ENCODE assay signal across 19 cellular contexts in genomic region chr19:4585556-4585955, GRCh38. TPM values are rescaled to one million over a fixed set of nuclear protein-coding genes. Genes with fewer than 3 reads are reported as not detected.
DNase-seq lines count a peak whose midpoint lies in the region; ATAC-seq and TF ChIP-seq lines count a peak whose summit lies in the region.
"Had no signal": no experiment of that assay in that cellular context is flagged by ENCODE, and none has a peak within 500 bp of the region (broad histone marks: within the 10 kb centered on the region; RNA-seq: fewer than 3 reads in every experiment).

No MANE protein-coding gene starts in this region.

- no peaks in the 10 kb centered on the region for H3K79me2 ChIP-seq in mesendoderm (ENCODE audit: control insufficient read depth, insufficient read depth, low read length)

- H3K4me2 ChIP-seq in mesendoderm (ENCODE audit: low read length), result no peak overlapping the region

- H3K4ac ChIP-seq in mesendoderm (ENCODE audit: low read depth, low read length), result no peak overlapping the region

- H3K27me3 Mint-ChIP-seq in Caco-2 (ENCODE audit: insufficient read depth, unreplicated experiment) (peaks cover 12% of the 10 kb centered on the region), WTC11 (ENCODE audit: low read depth) (peaks cover 59% of the 10 kb centered on the region), osteocyte (ENCODE audit: unreplicated experiment) (peaks cover 19% of the 10 kb centered on the region)

- H3K4me3 ChIP-seq in Caco-2 (ENCODE audit: low read depth, low read length) (no peak overlapping the region), iPS-15b (ENCODE audit: low read depth, low read length) (peak overlapping the region; percentile 65), mesendoderm (ENCODE audit: low read length) (no peak overlapping the region)
- H3K4me3 ChIP-seq: GM23248 had no signal

- no peak overlapping the region for H2BK5ac ChIP-seq in mesendoderm (ENCODE audit: low read length)

- TF ChIP-seq CTCF in Caco-2 (IDR thresholded peaks at IDR 0.05; ENCODE audit: insufficient read depth in 1 of 2, low read depth in 1 of 2, low read length in 1 of 2, severe bottlenecking in 1 of 2, unreplicated experiment in 1 of 2) (no peak), WTC11 (IDR thresholded peaks at IDR 0.05) (no peak), osteocyte (IDR thresholded peaks at IDR 0.05) (no peak)

- H3K4me3 Mint-ChIP-seq in Caco-2 (ENCODE audit: unreplicated experiment) (peak overlapping the region; percentile 5), WTC11 (peak overlapping the region; percentile 68), osteocyte (ENCODE audit: unreplicated experiment) (peak overlapping the region; percentile 18)

- CTCF ChIA-PET in Caco-2 (lab: Charles Lee), result no interaction called here
- CTCF ChIA-PET in WTC11 (lab: Charles Lee), result interaction anchor here (1.1 to 3.0 kb wide), 8 partner anchors 8 to 51 kb away, joined by 4 to 22 read pairs (median 7); no protein-coding TSS in a partner anchor

- H3K23ac ChIP-seq in mesendoderm (ENCODE audit: low read length), result no peak overlapping the region

- H3K9me3 ChIP-seq in Caco-2 (no peaks in the 10 kb centered on the region), iPS-15b (ENCODE audit: control insufficient read depth, insufficient read depth, low read length) (no peaks in the 10 kb centered on the region)
- H3K9me3 ChIP-seq: BLaER1 had no signal

- POLR2A ChIA-PET in Caco-2 (lab: Charles Lee) (no interaction called here), WTC11 (lab: Charles Lee) (interaction anchor here (0.6 kb wide), 1 partner anchor 12 kb away, joined by 3 read pairs; no protein-coding TSS in a partner anchor)

- H3K9me3 Mint-ChIP-seq in Caco-2 (ENCODE audit: unreplicated experiment) (no peaks in the 10 kb centered on the region), WTC11 (no peaks in the 10 kb centered on the region), osteocyte (ENCODE audit: unreplicated experiment) (no peaks in the 10 kb centered on the region)

- intact Hi-C loops in Caco-2 (cut with micrococcal nuclease; ENCODE audit: unreplicated experiment), result loop anchor here (5.0 kb wide), 1 partner anchor 37 kb away; no protein-coding TSS in a partner anchor

- no peak overlapping the region for H3K27ac ChIP-seq in mesendoderm (ENCODE audit: low read depth, low read length)
- H3K27ac ChIP-seq: BLaER1, GM23248 had no signal

- H2AK5ac ChIP-seq in mesendoderm (ENCODE audit: low read length), result no peak overlapping the region

- H3K27me3 ChIP-seq in Caco-2 (replicated peaks; ENCODE audit: control insufficient read depth, insufficient read depth, low read length), result no peaks in the 10 kb centered on the region
- H3K27me3 ChIP-seq in iPS-15b (ENCODE audit: control insufficient read depth, insufficient read depth, low read length), result peaks cover 18% of the 10 kb centered on the region
- H3K27me3 ChIP-seq in mesendoderm (ENCODE audit: insufficient read depth, low read length, poor library complexity), result no peaks in the 10 kb centered on the region

- H3K27ac Mint-ChIP-seq in Caco-2 (ENCODE audit: unreplicated experiment), result no peak overlapping the region
- no peak overlapping the region for H3K27ac Mint-ChIP-seq in WTC11
- H3K27ac Mint-ChIP-seq in osteocyte (ENCODE audit: unreplicated experiment), result no peak overlapping the region

- no peak overlapping the region for H2BK15ac ChIP-seq in mesendoderm (replicated peaks; ENCODE audit: low read depth)

- no peak overlapping the region for H4K5ac ChIP-seq in mesendoderm (ENCODE audit: low read length)

- H3K79me1 ChIP-seq in mesendoderm (ENCODE audit: low read length), result no peaks in the 10 kb centered on the region

- no CpG with 5 or more reads among the region's 1 CpG for WGBS in mesendoderm (ENCODE audit: extremely low coverage, insufficient coverage, low lambda C conversion rate)

- no peak overlapping the region for H3K18ac ChIP-seq in mesendoderm (ENCODE audit: low read length)

- no peak overlapping the region for H2BK120ac ChIP-seq in mesendoderm (ENCODE audit: low read depth, low read length)

- no peak overlapping the region for H3K56ac ChIP-seq in mesendoderm (ENCODE audit: low read length)

- no peak for ATAC-seq in WTC11
- ATAC-seq: Right ventricle myocardium inferior had no signal

- no peak for DNase-seq in Caco-2
- DNase-seq in WTC11 (ENCODE audit: low spot score), result no peak
- no peak for DNase-seq in osteocyte (ENCODE audit: extremely low spot score, unreplicated experiment)
- DNase-seq in mesendoderm, result no peak
- no peak for DNase-seq in NCI-H1105 treated with DMSO at 0.1 percent for 48 hours (lab: John Stamatoyannopoulos, UW)
- no peak for DNase-seq in activated CD4-positive, alpha-beta T cell treated with anti-CD3 and anti-CD28 coated beads for 4 hours
- DNase-seq: CD4-positive, alpha-beta memory T cell; GM23248; KG1; MV-4-11; NCI-H187; NCI-H2107; NCI-H748 treated with DMSO at 0.1 percent for 48 hours; NK-92 treated with Interleukin-12 subunit alpha and Interleukin-12 subunit beta, amount 100 ng/mL, for 24 hours had no signal

- H3K36me3 ChIP-seq in Caco-2 (ENCODE audit: control insufficient read depth, insufficient read depth, low read length), result no peaks in the 10 kb centered on the region
- no peaks in the 10 kb centered on the region for H3K36me3 ChIP-seq in iPS-15b (ENCODE audit: control insufficient read depth, insufficient read depth, low read length)
- no peaks in the 10 kb centered on the region for H3K36me3 ChIP-seq in mesendoderm (ENCODE audit: control insufficient read depth, insufficient read depth, low read length)
- H3K36me3 ChIP-seq: BLaER1 had no signal

- H3K4me1 Mint-ChIP-seq in Caco-2 (ENCODE audit: low read depth, unreplicated experiment) (peaks cover 9% of the 10 kb centered on the region), WTC11 (peaks cover 16% of the 10 kb centered on the region), osteocyte (ENCODE audit: unreplicated experiment) (peaks cover 12% of the 10 kb centered on the region)

- H3K36me3 Mint-ChIP-seq in Caco-2 (ENCODE audit: insufficient read depth, unreplicated experiment), result no peaks in the 10 kb centered on the region
- no peaks in the 10 kb centered on the region for H3K36me3 Mint-ChIP-seq in WTC11
- no peaks in the 10 kb centered on the region for H3K36me3 Mint-ChIP-seq in osteocyte (ENCODE audit: unreplicated experiment)
- H3K36me3 Mint-ChIP-seq: CD4-positive, alpha-beta memory T cell had no signal

- no peak overlapping the region for H4K8ac ChIP-seq in mesendoderm (ENCODE audit: low read depth, low read length)

- no peak overlapping the region for H3K9ac ChIP-seq in iPS-15b (ENCODE audit: low read depth, low read length)
- H3K9ac ChIP-seq in mesendoderm (ENCODE audit: low read length), result no peak overlapping the region
- H3K9ac ChIP-seq: GM23248 had no signal

- no TSS peak for BruUV-seq in Caco-2 (replicated peaks; lab: Mats Ljungman, UMichigan)

- H3K4me1 ChIP-seq in Caco-2, result peaks cover 13% of the 10 kb centered on the region
- peaks cover 2% of the 10 kb centered on the region for H3K4me1 ChIP-seq in iPS-15b (ENCODE audit: control insufficient read depth, insufficient read depth, low read length)
- no peaks in the 10 kb centered on the region for H3K4me1 ChIP-seq in mesendoderm (ENCODE audit: control insufficient read depth, low read depth, low read length)

TF ChIP-seq in WTC11, 78 proteins besides CTCF, POLR2A, EP300 and RAD21 (continues in another document):
- no peak for TF ChIP-seq ATF3 (CRISPR knock-in tag; conservative IDR thresholded peaks at IDR 0.05)
- no peak for TF ChIP-seq AR (CRISPR knock-in tag; IDR thresholded peaks at IDR 0.05)
- TF ChIP-seq, protein P1, sequence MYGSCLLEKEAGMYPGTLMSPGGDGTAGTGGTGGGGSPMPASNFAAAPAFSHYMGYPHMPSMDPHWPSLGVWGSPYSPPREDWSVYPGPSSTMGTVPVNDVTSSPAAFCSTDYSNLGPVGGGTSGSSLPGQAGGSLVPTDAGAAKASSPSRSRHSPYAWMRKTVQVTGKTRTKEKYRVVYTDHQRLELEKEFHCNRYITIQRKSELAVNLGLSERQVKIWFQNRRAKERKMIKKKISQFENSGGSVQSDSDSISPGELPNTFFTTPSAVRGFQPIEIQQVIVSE (CRISPR knock-in tag; IDR thresholded peaks at IDR 0.05; ENCODE audit: borderline replicate concordance), result no peak

RNA-seq across cellular contexts. Expression of gene SEMA6B, which starts 26.1 kb away (rescaled TPM):
- total RNA-seq in Caco-2 (2022) (0.39 and 0.44 TPM in 2 replicates), WTC11 (2021) (45.1 to 52.1 TPM (median 49.1 TPM) in 3 replicates), osteocyte (5.8 and 6.2 TPM in 2 replicates)
- 6.6 TPM for polyA plus RNA-seq in mesendoderm (2013, experiment 1 of 2)
- polyA plus RNA-seq in mesendoderm (2013, experiment 2 of 2), result 6.7 TPM
- total RNA-seq: GM23248, OCI-LY7 had no signal
- polyA plus RNA-seq: CD4-positive, alpha-beta memory T cell; GM23248 had no signal

RNA-seq across cellular contexts. Expression of gene LRG1, which starts 45.7 kb away (rescaled TPM):
- total RNA-seq in Caco-2 (2022), result 0.32 and 0.61 TPM in 2 replicates
- total RNA-seq in WTC11 (2021), result 0.81 to 1.2 TPM (median 0.87 TPM) in 3 replicates
- not detected in 2 replicates for total RNA-seq in osteocyte
- polyA plus RNA-seq in mesendoderm (2013, experiment 1 of 2), result 0.59 TPM
- polyA plus RNA-seq in mesendoderm (2013, experiment 2 of 2), result 0.42 TPM
- total RNA-seq: A673; CD4-positive, alpha-beta memory T cell; GM23248 had no signal
- polyA plus RNA-seq: GM23248 had no signal

RNA-seq across cellular contexts. Expression of gene PLIN5, which starts 50.5 kb away (rescaled TPM):
- total RNA-seq in Caco-2 (2022) (0.73 and 0.84 TPM in 2 replicates), WTC11 (2021) (3.3 to 4.2 TPM (median 3.9 TPM) in 3 replicates), osteocyte (not detected in 2 replicates)
- polyA plus RNA-seq in mesendoderm (2013, experiment 1 of 2), result 0.14 TPM
- polyA plus RNA-seq in mesendoderm (2013, experiment 2 of 2), result 0.24 TPM
- total RNA-seq: GM23248 had no signal
- polyA plus RNA-seq: GM23248 had no signal

RNA-seq across cellular contexts. Expression of gene TNFAIP8L1, which starts 53.8 kb away (rescaled TPM):
- total RNA-seq in Caco-2 (2022) (19.6 and 21.8 TPM in 2 replicates), WTC11 (2021) (8.3 to 8.7 TPM (median 8.6 TPM) in 3 replicates), osteocyte (5.8 and 5.9 TPM in 2 replicates)
- polyA plus RNA-seq in mesendoderm (2013, experiment 1 of 2), result 5.3 TPM
- 5.1 TPM for polyA plus RNA-seq in mesendoderm (2013, experiment 2 of 2)

Comparison
In these comparisons a context has a peak if more than half of its experiments do, and no peak if none do; other contexts are left out.
1. H3K4me3 Mint-ChIP-seq: peak in every context shown above with its lines; median percentile 68 in WTC11; 18 in osteocyte; 5 in Caco-2.